Comparison of ENCODE assay signal across 17 cellular contexts in genomic region chr2:141151611-141152286, GRCh38.
DNase-seq lines count a peak whose midpoint lies in the region; ATAC-seq and TF ChIP-seq lines count a peak whose summit lies in the region.
"Had no signal": no experiment of that assay in that cellular context is flagged by ENCODE, and none has a peak within 500 bp of the region (broad histone marks: within the 10 kb centered on the region; RNA-seq: fewer than 3 reads in every experiment).

No MANE protein-coding gene starts in this region.

- H3K9me3 ChIP-seq in SK-N-SH (no peaks in the 10 kb centered on the region; the same call in 1 of the 2 replicates), smooth muscle cell (replicated peaks; ENCODE audit: low read depth) (no peaks in the 10 kb centered on the region)
- H3K9me3 ChIP-seq: BLaER1 treated with 17β-estradiol and CSF1 and Interleukin-3, amounts not matched to agents 10 nM and 100 nM; Caco-2 had no signal

- TF ChIP-seq EP300 in SK-N-SH (IDR thresholded peaks at IDR 0.05; ENCODE audit: borderline replicate concordance in 1 of 2, low read depth in 1 of 2, low read length in 1 of 2), result no peak

- H3K9me2 ChIP-seq in SK-N-SH, result no peaks in the 10 kb centered on the region

- H3F3A ChIP-seq in SK-N-SH (replicated peaks; ENCODE audit: insufficient read depth) (no peaks in the 10 kb centered on the region), smooth muscle cell (ENCODE audit: low read depth) (no peaks in the 10 kb centered on the region)

- H3K4me1 ChIP-seq in SK-N-SH (ENCODE audit: control insufficient read depth in 1 of 2, insufficient read depth in 2 of 2, low read depth in 1 of 2, low read length in 1 of 2) (no peaks in the 10 kb centered on the region), ACC112 (ENCODE audit: control insufficient read depth, insufficient read depth, low read length, unreplicated experiment) (no peaks in the 10 kb centered on the region), smooth muscle cell (ENCODE audit: low read depth) (no peaks in the 10 kb centered on the region)
- H3K4me1 ChIP-seq: BLaER1 treated with 17β-estradiol and CSF1 and Interleukin-3, amounts not matched to agents 10 nM and 100 nM; Caco-2 had no signal

- no peak for TF ChIP-seq RAD21 in SK-N-SH (IDR thresholded peaks at IDR 0.05; ENCODE audit: low read length)

- 50% methylated on average over 3 of the region's 3 CpGs for WGBS in SK-N-SH (ENCODE audit: low lambda C conversion rate)
- 45% methylated on average over 3 of the region's 3 CpGs for WGBS in smooth muscle cell (ENCODE audit: low lambda C conversion rate)

- H3K79me2 ChIP-seq in SK-N-SH (ENCODE audit: insufficient read depth) (no peaks in the 10 kb centered on the region), ACC112 (ENCODE audit: control insufficient read depth, insufficient read depth, low read length, unreplicated experiment) (no peaks in the 10 kb centered on the region), smooth muscle cell (ENCODE audit: low read depth) (no peaks in the 10 kb centered on the region)

- intact Hi-C loops in left ventricle myocardium superior (cut with micrococcal nuclease), result no loop called here

- H3K27ac ChIP-seq in SK-N-SH (ENCODE audit: low read depth in 2 of 2, low read length in 1 of 2) (no peak overlapping the region), ACC112 (ENCODE audit: low read depth, low read length) (no peak overlapping the region), smooth muscle cell (ENCODE audit: low read depth) (no peak overlapping the region), caudate nucleus (ENCODE audit: low read depth, low read length) (no peak overlapping the region)
- H3K27ac ChIP-seq: BLaER1 treated with 17β-estradiol and CSF1 and Interleukin-3, amounts not matched to agents 10 nM and 100 nM; C4-2B had no signal

- TF ChIP-seq CTCF in SK-N-SH (IDR thresholded peaks at IDR 0.05) (no peak), smooth muscle cell (IDR thresholded peaks at IDR 0.05; ENCODE audit: borderline replicate concordance, insufficient read depth, poor library complexity, severe bottlenecking) (no peak)

- H2AFZ ChIP-seq in SK-N-SH (ENCODE audit: low read depth) (0 out of 2 replicates have a peak overlapping the region, but pooled peaks have one; percentile 5), ACC112 (ENCODE audit: low read length, unreplicated experiment) (peak overlapping the region; percentile 58), smooth muscle cell (ENCODE audit: low read depth) (peak overlapping the region; percentile 42)

- CTCF ChIA-PET in SK-N-SH (lab: Yijun Ruan, JAX), result no interaction called here

- H3K27me3 ChIP-seq in SK-N-SH (ENCODE audit: insufficient read depth) (no peaks in the 10 kb centered on the region), ACC112 (ENCODE audit: insufficient read depth, low read length) (no peaks in the 10 kb centered on the region), smooth muscle cell (ENCODE audit: low read depth) (no peaks in the 10 kb centered on the region)
- H3K27me3 ChIP-seq: BLaER1 treated with 17β-estradiol and CSF1 and Interleukin-3, amounts not matched to agents 10 nM and 100 nM had no signal

- ATAC-seq in SK-N-SH treated with all-trans-retinoic acid at 6 μM for 48 hours, result no peak
- ATAC-seq in left lobe of liver, result peak; percentile 91
- ATAC-seq in left ventricle myocardium superior, result no peak
- ATAC-seq: CD8-positive, alpha-beta T cell had no signal

- H3K4me3 ChIP-seq in SK-N-SH (ENCODE audit: low read depth in 2 of 2, low read length in 1 of 2) (no peak overlapping the region), ACC112 (ENCODE audit: low read depth, low read length) (no peak overlapping the region), smooth muscle cell (no peak overlapping the region)
- H3K4me3 ChIP-seq: BLaER1 treated with 17β-estradiol and CSF1 and Interleukin-3, amounts not matched to agents 10 nM and 100 nM had no signal

- no peak for DNase-seq in SK-N-SH
- no peak for DNase-seq in left lobe of liver (ENCODE audit: low spot score)
- DNase-seq in smooth muscle cell (lab: John Stamatoyannopoulos, UW; ENCODE audit: unreplicated experiment), result no peak
- DNase-seq in caudate nucleus (lab: John Stamatoyannopoulos, UW), result no peak
- DNase-seq in left ventricle myocardium superior, result no peak
- DNase-seq: 8988T; AML-193; Caco-2; Calu3; CD4-positive, alpha-beta T cell; CD8-positive, alpha-beta T cell; DMS79 treated with DMSO at 0.1 percent for 48 hours; GF-D8 had no signal

- H3K9ac ChIP-seq in SK-N-SH (no peak overlapping the region), smooth muscle cell (ENCODE audit: low read depth) (no peak overlapping the region)
- H3K9ac ChIP-seq: BLaER1 treated with 17β-estradiol and CSF1 and Interleukin-3, amounts not matched to agents 10 nM and 100 nM had no signal

- H4K20me1 ChIP-seq in SK-N-SH (ENCODE audit: insufficient read depth) (no peaks in the 10 kb centered on the region), smooth muscle cell (ENCODE audit: low read depth) (no peaks in the 10 kb centered on the region)
- H4K20me1 ChIP-seq: BLaER1 treated with 17β-estradiol and CSF1 and Interleukin-3, amounts not matched to agents 10 nM and 100 nM had no signal

- H3K36me3 ChIP-seq in SK-N-SH (replicated peaks in 1 of 2; ENCODE audit: control insufficient read depth in 1 of 2, insufficient read depth in 2 of 2, low read length in 1 of 2) (no peaks in the 10 kb centered on the region), ACC112 (ENCODE audit: insufficient read depth, low read length) (no peaks in the 10 kb centered on the region), smooth muscle cell (ENCODE audit: low read depth) (no peaks in the 10 kb centered on the region)
- H3K36me3 ChIP-seq: BLaER1 treated with 17β-estradiol and CSF1 and Interleukin-3, amounts not matched to agents 10 nM and 100 nM had no signal

- no peak overlapping the region for H3K4me2 ChIP-seq in SK-N-SH
- no peak overlapping the region for H3K4me2 ChIP-seq in smooth muscle cell
- H3K4me2 ChIP-seq: BLaER1 treated with 17β-estradiol and CSF1 and Interleukin-3, amounts not matched to agents 10 nM and 100 nM had no signal

- POLR2A ChIA-PET in SK-N-SH (lab: Yijun Ruan, JAX), result no interaction called here

TF ChIP-seq in SK-N-SH, 30 proteins besides CTCF, POLR2A, EP300 and RAD21:
- no peak for TF ChIP-seq EZH2phosphoT487 (IDR thresholded peaks at IDR 0.05; ENCODE audit: borderline replicate concordance, low read depth)
- TF ChIP-seq NRF1 (IDR thresholded peaks at IDR 0.05; ENCODE audit: low read depth, low read length), result no peak
- no peak for TF ChIP-seq GABPA (IDR thresholded peaks at IDR 0.05; ENCODE audit: low read depth)
- TF ChIP-seq YY1 (IDR thresholded peaks at IDR 0.05; ENCODE audit: low read depth), result no peak
- TF ChIP-seq TAF1 (IDR thresholded peaks at IDR 0.05; ENCODE audit: borderline replicate concordance, low read depth, low read length), result no peak
- TF ChIP-seq MXI1 (IDR thresholded peaks at IDR 0.05; ENCODE audit: low read depth, low read length), result no peak
- no peak for TF ChIP-seq POLR2AphosphoS5 (IDR thresholded peaks at IDR 0.05; ENCODE audit: low read depth, low read length)
- no peak for TF ChIP-seq RFX5 (IDR thresholded peaks at IDR 0.05; ENCODE audit: low read length)
- TF ChIP-seq, protein P1, sequence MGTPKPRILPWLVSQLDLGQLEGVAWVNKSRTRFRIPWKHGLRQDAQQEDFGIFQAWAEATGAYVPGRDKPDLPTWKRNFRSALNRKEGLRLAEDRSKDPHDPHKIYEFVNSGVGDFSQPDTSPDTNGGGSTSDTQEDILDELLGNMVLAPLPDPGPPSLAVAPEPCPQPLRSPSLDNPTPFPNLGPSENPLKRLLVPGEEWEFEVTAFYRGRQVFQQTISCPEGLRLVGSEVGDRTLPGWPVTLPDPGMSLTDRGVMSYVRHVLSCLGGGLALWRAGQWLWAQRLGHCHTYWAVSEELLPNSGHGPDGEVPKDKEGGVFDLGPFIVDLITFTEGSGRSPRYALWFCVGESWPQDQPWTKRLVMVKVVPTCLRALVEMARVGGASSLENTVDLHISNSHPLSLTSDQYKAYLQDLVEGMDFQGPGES (IDR thresholded peaks at IDR 0.05; ENCODE audit: low read depth, low read length), result no peak

TF ChIP-seq in SK-N-SH treated with all-trans-retinoic acid at 6 μM for 48 hours, 23 proteins besides CTCF, POLR2A, EP300 and RAD21:
- no peak for TF ChIP-seq BACH2 (CRISPR knock-in tag; IDR thresholded peaks at IDR 0.05; ENCODE audit: borderline replicate concordance)
- TF ChIP-seq TOX (CRISPR knock-in tag; IDR thresholded peaks at IDR 0.05; ENCODE audit: borderline replicate concordance), result no peak
- TF ChIP-seq SNAI2 (CRISPR knock-in tag; IDR thresholded peaks at IDR 0.05), result no peak
- TF ChIP-seq ZFP3 (CRISPR knock-in tag; IDR thresholded peaks at IDR 0.05), result no peak
- no peak for TF ChIP-seq CSRNP3 (CRISPR knock-in tag; IDR thresholded peaks at IDR 0.05)

Comparison
In these comparisons a context has a peak if more than half of its experiments do, and no peak if none do; other contexts are left out.
1. H2AFZ ChIP-seq: peak in every context shown above with its lines; median percentile 58 in ACC112; 42 in smooth muscle cell; 5 in SK-N-SH.